ENCODE assay signal across 8 cellular contexts in genomic region chr6:43174263-43175112, GRCh38.
DNase-seq lines count a peak whose midpoint lies in the region; ATAC-seq and FAIRE-seq lines count a peak whose summit lies in the region.

No MANE protein-coding gene starts in this region.

- FAIRE-seq in GM19239 (lab: Jason Lieb, UNC) (peak; percentile 99), colon (lab: Jason Lieb, UNC) (peak; percentile 41)

- DNase-seq in Ammon's horn (ENCODE audit: low spot score) (peak; percentile 99), GM19239 (ENCODE audit: insufficient read length, low spot score) (peak; percentile 96), NCI-H510A treated with DMSO at 0.1 percent for 48 hours (lab: John Stamatoyannopoulos, UW) (peak; percentile 98), kidney tubule cell (ENCODE audit: low spot score) (peak; percentile 99)
- peak; percentile 97 for DNase-seq in activated CD4-positive, alpha-beta T cell treated with anti-CD3 and anti-CD28 coated beads for 48 hours
- peak; percentile 67 to 86 for DNase-seq in stimulated activated CD4-positive, alpha-beta T cell treated with anti-CD3 and anti-CD28 coated beads, Interleukin-1b, Interleukin-23, amount 100 ng/mL, for 1 hour (ENCODE audit: low read depth in 2 of 2)

- ATAC-seq in HG03442 (IDR thresholded peaks at IDR 0.05; ENCODE audit: unreplicated experiment), result peak; percentile 54

Comparison
In these comparisons a context has a peak if more than half of its experiments do, and no peak if none do; other contexts are left out.
1. Peak in every context shown above with its lines: DNase-seq and ATAC-seq.